8 cellular contexts compared by ENCODE assay signal in the genomic region with DNA sequence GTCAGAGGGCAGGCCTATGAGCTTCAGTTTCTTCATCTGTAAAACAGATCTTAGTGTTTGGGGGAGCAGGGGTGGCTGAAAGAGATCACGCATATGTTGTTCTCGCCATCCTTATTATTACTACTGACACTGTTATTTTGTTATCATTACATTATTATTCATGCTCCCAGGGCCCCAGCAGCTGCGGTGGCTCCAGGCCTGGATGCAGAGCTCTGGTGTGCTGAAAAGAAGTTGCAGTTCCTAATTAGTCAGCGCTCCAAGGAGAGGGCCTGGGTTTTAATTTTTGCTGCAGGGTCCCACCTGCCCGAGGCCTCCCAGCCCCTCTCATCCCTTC.
A peak's percentile ranks its signal among the peaks of the same experiment; 100 is the strongest.
DNase-seq lines count a peak whose midpoint lies in the region; TF ChIP-seq lines count a peak whose summit lies in the region.

No MANE protein-coding gene starts in this region.

- H3K36me3 ChIP-seq in Loucy (ENCODE audit: insufficient read depth, low read length) = peaks cover 14% of the 10 kb centered on the region; the same call in 1 of the 2 replicates

- no peaks in the 10 kb centered on the region for H3K9me2 ChIP-seq in Loucy (replicated peaks; ENCODE audit: low read depth, low read length)

- DNase-seq in caudate nucleus (lab: John Stamatoyannopoulos, UW) (no peak), NOMO-1 (lab: John Stamatoyannopoulos, UW; ENCODE audit: unreplicated experiment in 2 of 2) (no peak), NCI-H748 (lab: John Stamatoyannopoulos, UW; ENCODE audit: unreplicated experiment) (no peak)
- no peak for DNase-seq in stimulated activated CD4-positive, alpha-beta T cell treated with anti-CD3 and anti-CD28 coated beads, Interleukin-2, amount 100 ng/mL, for 48 hours
- DNase-seq in activated effector memory CD4-positive, alpha-beta T cell treated with Interleukin-2 at 50 U/mL for 16 hours = no peak

- peak overlapping the region; percentile 77 to 99 (median 90) for H3K27ac Mint-ChIP-seq in nephron

- peak overlapping the region; percentile 98 for H3K4me2 ChIP-seq in Loucy (ENCODE audit: low read depth, low read length, poor library complexity, severe bottlenecking)

- peaks cover 67% of the 10 kb centered on the region for H3K4me1 Mint-ChIP-seq in nephron

- peak overlapping the region; percentile 70 for H3K4me3 ChIP-seq in Loucy (ENCODE audit: low read length, poor library complexity, severe bottlenecking)

- no peaks in the 10 kb centered on the region for H3K9me3 Mint-ChIP-seq in nephron

- H3F3A ChIP-seq in Loucy (ENCODE audit: low read depth) = peaks cover 10% of the 10 kb centered on the region

- peaks cover 83% of the 10 kb centered on the region for H3K4me1 ChIP-seq in Loucy (ENCODE audit: insufficient read depth, low read length, poor library complexity, severe bottlenecking)

- H3K27me3 ChIP-seq in Loucy (ENCODE audit: insufficient read depth, low read length, poor library complexity, severe bottlenecking) = no peaks in the 10 kb centered on the region

- peak overlapping the region; percentile 76 for H3K9ac ChIP-seq in Loucy (ENCODE audit: low read depth, low read length, poor library complexity, severe bottlenecking)

- peaks cover 78% of the 10 kb centered on the region for H4K20me1 ChIP-seq in Loucy (ENCODE audit: insufficient read depth, low read length, poor library complexity, severe bottlenecking)

- no peak overlapping the region for H2AFZ ChIP-seq in Loucy (ENCODE audit: low read length)

- peaks cover 91% of the 10 kb centered on the region for H3K79me2 ChIP-seq in Loucy (ENCODE audit: insufficient read depth, low read length)

- H3K27me3 Mint-ChIP-seq in nephron (ENCODE audit: low read depth) = no peaks in the 10 kb centered on the region

- TF ChIP-seq CTCF in C4-2B (conservative IDR thresholded peaks at IDR 0.05) (no peak), Loucy (conservative IDR thresholded peaks at IDR 0.05; ENCODE audit: low read length) (no peak), nephron (IDR thresholded peaks at IDR 0.05; ENCODE audit: unreplicated experiment in 3 of 3) (no peak)

- no peaks in the 10 kb centered on the region for H3K9me3 ChIP-seq in Loucy (ENCODE audit: insufficient read depth, low read depth, low read length)

- H3K27ac ChIP-seq in C4-2B (peak overlapping the region; percentile 35; the same call in 1 of the 2 replicates), caudate nucleus (ENCODE audit: low read depth, low read length) (peak overlapping the region; percentile 95)

- no peaks in the 10 kb centered on the region for H3K36me3 Mint-ChIP-seq in nephron (ENCODE audit: low read depth)

- H3K4me3 Mint-ChIP-seq in nephron = peak overlapping the region in 2 of 3 experiments; percentile 27 to 30
